Comparison of ENCODE assay signal across 21 cellular contexts in genomic region chr4:173573286-173573685, GRCh38. TPM values are rescaled to one million over a fixed set of nuclear protein-coding genes. Genes with fewer than 3 reads are reported as not detected.
DNase-seq lines count a peak whose midpoint lies in the region; ATAC-seq and TF ChIP-seq lines count a peak whose summit lies in the region.
"Had no signal": no experiment of that assay in that cellular context is flagged by ENCODE, and none has a peak within 500 bp of the region (broad histone marks: within the 10 kb centered on the region; RNA-seq: fewer than 3 reads in every experiment).

No MANE protein-coding gene starts in this region.

- H3K4me2 ChIP-seq in GM23338 (no peak overlapping the region), SK-N-SH (no peak overlapping the region), osteoblast (ENCODE audit: insufficient read depth, low read length) (no peak overlapping the region)
- H3K4me2 ChIP-seq: A549 had no signal

- H3K4me1 ChIP-seq in GM23338 (ENCODE audit: insufficient read depth) (no peaks in the 10 kb centered on the region), SK-N-SH (ENCODE audit: control insufficient read depth in 1 of 2, insufficient read depth in 2 of 2, low read depth in 1 of 2, low read length in 1 of 2) (peaks cover 0 to 6% of the 10 kb centered on the region in 2 experiments; a peak in 2 of 4 replicates), rectal smooth muscle tissue (ENCODE audit: control insufficient read depth, insufficient read depth, low read length) (peaks cover 19% of the 10 kb centered on the region), osteoblast (ENCODE audit: insufficient read depth, low read length) (no peaks in the 10 kb centered on the region)
- H3K4me1 ChIP-seq: A549 had no signal

- CTCF ChIA-PET in SK-N-SH (lab: Yijun Ruan, JAX) = interaction anchor here (1.4 to 1.9 kb wide), 2 partner anchors 12 to 417 kb away, joined by 4 to 7 read pairs; no protein-coding TSS in a partner anchor

- H3F3A ChIP-seq in GM23338 (replicated peaks; ENCODE audit: low read depth) (no peaks in the 10 kb centered on the region), SK-N-SH (replicated peaks; ENCODE audit: insufficient read depth) (no peaks in the 10 kb centered on the region)

- no peak for ATAC-seq in GM23338
- no peak for ATAC-seq in GM21423 (IDR thresholded peaks at IDR 0.05; ENCODE audit: unreplicated experiment)
- ATAC-seq: A549, PC-3 had no signal

- no peaks in the 10 kb centered on the region for H4K20me1 ChIP-seq in GM23338 (replicated peaks; ENCODE audit: insufficient read depth)
- no peaks in the 10 kb centered on the region for H4K20me1 ChIP-seq in SK-N-SH (ENCODE audit: insufficient read depth)
- H4K20me1 ChIP-seq in osteoblast (ENCODE audit: insufficient read depth, low read length) = no peaks in the 10 kb centered on the region

- no peak overlapping the region for H3K27ac Mint-ChIP-seq in GM23338
- H3K27ac Mint-ChIP-seq: CD4-positive, alpha-beta T cell had no signal

- no peaks in the 10 kb centered on the region for H3K79me2 ChIP-seq in GM23338 (replicated peaks; ENCODE audit: insufficient read depth)
- H3K79me2 ChIP-seq in SK-N-SH (ENCODE audit: insufficient read depth) = no peaks in the 10 kb centered on the region
- H3K79me2 ChIP-seq in osteoblast (ENCODE audit: insufficient read depth, low read length) = no peaks in the 10 kb centered on the region

- no peak for TF ChIP-seq EP300 in SK-N-SH (IDR thresholded peaks at IDR 0.05; ENCODE audit: borderline replicate concordance in 1 of 2, low read depth in 1 of 2, low read length in 1 of 2)

- H2AFZ ChIP-seq in GM23338 = peak overlapping the region; percentile 67
- no peak overlapping the region for H2AFZ ChIP-seq in SK-N-SH (ENCODE audit: low read depth)
- H2AFZ ChIP-seq in osteoblast (ENCODE audit: low read length) = no peak overlapping the region

- H3K9me3 ChIP-seq in SK-N-SH (no peaks in the 10 kb centered on the region), osteoblast (ENCODE audit: low read depth, low read length) (no peaks in the 10 kb centered on the region)
- H3K9me3 ChIP-seq: A549 had no signal

- TF ChIP-seq RAD21 in SK-N-SH (IDR thresholded peaks at IDR 0.05; ENCODE audit: low read length) = no peak

- H3K9me2 ChIP-seq in GM23338 (ENCODE audit: insufficient read depth) = no peaks in the 10 kb centered on the region
- no peaks in the 10 kb centered on the region for H3K9me2 ChIP-seq in SK-N-SH

- H3K27me3 ChIP-seq in GM23338 (ENCODE audit: insufficient read depth) (no peaks in the 10 kb centered on the region), SK-N-SH (ENCODE audit: insufficient read depth) (no peaks in the 10 kb centered on the region), rectal smooth muscle tissue (ENCODE audit: control insufficient read depth, insufficient read depth, low read length) (no peaks in the 10 kb centered on the region), osteoblast (ENCODE audit: insufficient read depth, low read length) (no peaks in the 10 kb centered on the region)

- no peaks in the 10 kb centered on the region for H3K9me3 Mint-ChIP-seq in GM23338
- H3K9me3 Mint-ChIP-seq: CD4-positive, alpha-beta T cell had no signal

- DNase-seq in GM23338 (ENCODE audit: low spot score) (no peak), SK-N-SH (no peak), fibroblast of villous mesenchyme (ENCODE audit: low read depth) (peak; percentile 67), NCI-H524 (lab: John Stamatoyannopoulos, UW) (no peak), osteoblast (ENCODE audit: insufficient read length, low spot score, missing footprints) (no peak), NCI-H1694 treated with DMSO at 0.1 percent for 48 hours (lab: John Stamatoyannopoulos, UW) (no peak)
- DNase-seq: Calu3; CD4-positive, alpha-beta T cell; EL; KG1; MV-4-11; NCI-H187; NCI-H2107; NCI-H226; NCI-H524 treated with DMSO at 0.1 percent for 48 hours; PC-3; RPMI8226; SIG-M5 had no signal

- WGBS in SK-N-SH (ENCODE audit: low lambda C conversion rate) = 76% methylated on average over 4 of the region's 4 CpGs

- no peak for TF ChIP-seq CTCF in GM23338 (conservative IDR thresholded peaks at IDR 0.05; ENCODE audit: low read depth in 2 of 2)
- no peak for TF ChIP-seq CTCF in SK-N-SH (IDR thresholded peaks at IDR 0.05)
- TF ChIP-seq CTCF in fibroblast of villous mesenchyme (IDR thresholded peaks at IDR 0.05; ENCODE audit: insufficient read depth, low read depth, low read length) = no peak
- no peak for TF ChIP-seq CTCF in osteoblast (IDR thresholded peaks at IDR 0.05; ENCODE audit: extremely low read depth, low read depth, low read length)

- POLR2A ChIA-PET in SK-N-SH (lab: Yijun Ruan, JAX) = no interaction called here

- no peak overlapping the region for H3K4me3 ChIP-seq in GM23338
- no peak overlapping the region for H3K4me3 ChIP-seq in SK-N-SH (ENCODE audit: low read depth in 2 of 2, low read length in 1 of 2)
- H3K4me3 ChIP-seq in fibroblast of villous mesenchyme (ENCODE audit: low read depth, low read length) = no peak overlapping the region
- H3K4me3 ChIP-seq in rectal smooth muscle tissue (ENCODE audit: low read length) = no peak overlapping the region
- H3K4me3 ChIP-seq in osteoblast (ENCODE audit: insufficient read depth, low read length) = no peak overlapping the region
- H3K4me3 ChIP-seq: A549 had no signal

- no peak overlapping the region for H3K27ac ChIP-seq in GM23338 (ENCODE audit: low read depth)
- H3K27ac ChIP-seq in SK-N-SH (ENCODE audit: low read depth in 2 of 2, low read length in 1 of 2) = no peak overlapping the region
- H3K27ac ChIP-seq in rectal smooth muscle tissue (ENCODE audit: low read depth, low read length) = peak overlapping the region; percentile 6
- no peak overlapping the region for H3K27ac ChIP-seq in osteoblast (ENCODE audit: low read depth, low read length)
- H3K27ac ChIP-seq: A549 had no signal

- H3K4me1 Mint-ChIP-seq in GM23338 = peaks cover 2% of the 10 kb centered on the region; the same call in 1 of the 3 replicates

- H3K9ac ChIP-seq in SK-N-SH (no peak overlapping the region), rectal smooth muscle tissue (ENCODE audit: low read length) (no peak overlapping the region)

- H3K36me3 ChIP-seq in GM23338 (ENCODE audit: insufficient read depth) = no peaks in the 10 kb centered on the region
- no peaks in the 10 kb centered on the region for H3K36me3 ChIP-seq in SK-N-SH (replicated peaks in 1 of 2; ENCODE audit: control insufficient read depth in 1 of 2, insufficient read depth in 2 of 2, low read length in 1 of 2)
- H3K36me3 ChIP-seq in rectal smooth muscle tissue (ENCODE audit: control insufficient read depth, insufficient read depth, low read length) = no peaks in the 10 kb centered on the region
- H3K36me3 ChIP-seq in osteoblast (ENCODE audit: insufficient read depth, low read length) = no peaks in the 10 kb centered on the region

- H3K36me3 Mint-ChIP-seq in GM23338 (ENCODE audit: low read depth) = no peaks in the 10 kb centered on the region

- H3K4me3 Mint-ChIP-seq in GM23338 = no peak overlapping the region
- H3K4me3 Mint-ChIP-seq: CD4-positive, alpha-beta T cell had no signal

- no peaks in the 10 kb centered on the region for H3K27me3 Mint-ChIP-seq in GM23338 (ENCODE audit: insufficient read depth, low read depth, poor library complexity)

TF ChIP-seq in GM23338, 12 proteins besides CTCF, POLR2A, EP300 and RAD21 (continues in another document):
- TF ChIP-seq NANOG (IDR thresholded peaks at IDR 0.05; ENCODE audit: borderline replicate concordance) = no peak
- no peak for TF ChIP-seq ZNF331 (CRISPR knock-in tag; IDR thresholded peaks at IDR 0.05; ENCODE audit: low read depth)
- TF ChIP-seq POLR2AphosphoS5 (IDR thresholded peaks at IDR 0.05; ENCODE audit: low read depth) = no peak
- TF ChIP-seq JUNB (IDR thresholded peaks at IDR 0.05; ENCODE audit: unreplicated experiment) = no peak
- no peak for TF ChIP-seq EZH2phosphoT487 (IDR thresholded peaks at IDR 0.05; ENCODE audit: unreplicated experiment)
- TF ChIP-seq EZH2 (IDR thresholded peaks at IDR 0.05; ENCODE audit: low read depth, unreplicated experiment) = no peak
- no peak for TF ChIP-seq ETS1 (IDR thresholded peaks at IDR 0.05)
- TF ChIP-seq CREB1 (CRISPR knock-in tag; IDR thresholded peaks at IDR 0.05; ENCODE audit: low read depth) = no peak

TF ChIP-seq in SK-N-SH, 30 proteins besides CTCF, POLR2A, EP300 and RAD21:
- no peak for TF ChIP-seq POLR2AphosphoS5 (IDR thresholded peaks at IDR 0.05; ENCODE audit: low read depth, low read length)
- TF ChIP-seq PBX3 (IDR thresholded peaks at IDR 0.05) = peak; percentile 37; the same call in 1 of the 2 replicates
TF ChIP-seq in SK-N-SH: peak in this region for 1.

RNA-seq across cellular contexts. Expression of gene HAND2, which starts 43.3 kb away (rescaled TPM):
- not detected in 2 replicates for total RNA-seq in GM23338 (2014; rRNA removed; shearing (Covaris generic))
- polyA plus RNA-seq in GM23338 (2016; fragmentation: Nextera tagmentation; extraction: Ambion mirVana) (0.15 TPM in 1 of 2 replicates, not detected in the other), SK-N-SH (2012; rRNA removed) (94.2 and 106 TPM in 2 replicates)
- polyA plus RNA-seq in SK-N-SH (2012; cell fraction: cytosol; rRNA removed) = 129 and 139 TPM in 2 replicates
- 96.3 and 128 TPM in 2 replicates for polyA plus RNA-seq in SK-N-SH (2012; cell fraction: nucleus; rRNA removed)
- total RNA-seq in fibroblast of villous mesenchyme (45.4 and 71.7 TPM in 2 replicates), osteoblast (1.8 and 3.8 TPM in 2 replicates)
- total RNA-seq: CD4-positive, alpha-beta T cell; PC-3 had no signal
